Comparison of ENCODE assay signal across 21 cellular contexts in genomic region chr1:202047977-202048376, GRCh38. TPM values are rescaled to one million over a fixed set of nuclear protein-coding genes. Genes with fewer than 3 reads are reported as not detected.
A peak's percentile ranks its signal among the peaks of the same experiment; 100 is the strongest.
DNase-seq lines count a peak whose midpoint lies in the region; ATAC-seq, FAIRE-seq and TF ChIP-seq lines count a peak whose summit lies in the region.
"Had no signal": no experiment of that assay in that cellular context is flagged by ENCODE, and none has a peak within 500 bp of the region (broad histone marks: within the 10 kb centered on the region; RNA-seq: fewer than 3 reads in every experiment).

No MANE protein-coding gene starts in this region.

- H3K4me3 Mint-ChIP-seq in Calu3 (ENCODE audit: low read depth, unreplicated experiment) = no peak overlapping the region
- H3K4me3 Mint-ChIP-seq: WTC11 had no signal

- intact Hi-C loops in Calu3 (cut with micrococcal nuclease; ENCODE audit: unreplicated experiment) = loop anchor here (1.0 to 2.0 kb wide), 4 partner anchors 9 to 59 kb away; no protein-coding TSS in a partner anchor

- no peak for TF ChIP-seq RAD21 in A549 (conservative IDR thresholded peaks at IDR 0.05 in 1 of 2, IDR thresholded peaks at IDR 0.05 in 1 of 2)

- H3K4me3 ChIP-seq in A549 = no peak overlapping the region
- no peak overlapping the region for H3K4me3 ChIP-seq in mucosa of rectum (ENCODE audit: low read length in 2 of 2)
- H3K4me3 ChIP-seq in HAP-1 = no peak overlapping the region
- H3K4me3 ChIP-seq: SJCRH30, testis, vagina had no signal

- peaks cover 4% of the 10 kb centered on the region for H3K9me3 Mint-ChIP-seq in Calu3 (ENCODE audit: low read depth, unreplicated experiment)

- FAIRE-seq in A549 (lab: Jason Lieb, UNC) = no peak
- FAIRE-seq: D721Med, kidney had no signal

- CTCF ChIA-PET in A549 (lab: Yijun Ruan, JAX) (interaction anchor here (1.1 to 1.6 kb wide), 4 partner anchors 8 to 86 kb away, joined by 3 to 4 read pairs (median 3); no protein-coding TSS in a partner anchor), Calu3 (lab: Charles Lee) (interaction anchor here (0.7 to 2.4 kb wide), 6 partner anchors 9 to 58 kb away, joined by 3 to 28 read pairs (median 10); no protein-coding TSS in a partner anchor)

- no peak for TF ChIP-seq EP300 in A549 (IDR thresholded peaks at IDR 0.05)

- peaks cover 27% of the 10 kb centered on the region for H3K36me3 Mint-ChIP-seq in Calu3 (ENCODE audit: insufficient read depth, unreplicated experiment)
- H3K36me3 Mint-ChIP-seq: WTC11 had no signal

- DNase-seq in A549 (ENCODE audit: low read depth in 1 of 2, low spot score in 1 of 2) (no peak), Calu3 (no peak), HAP-1 (ENCODE audit: low spot score in 2 of 2) (no peak)
- DNase-seq in stimulated activated CD4-positive, alpha-beta T cell treated with anti-CD3 and anti-CD28 coated beads, Interleukin-4, amount 100 ng/mL, for 1 hour = no peak
- DNase-seq: activated naive CD4-positive, alpha-beta T cell treated with Interleukin-2 at 50 U/mL for 16 hours; GOT3; kidney; NCI-H1092 treated with DMSO at 0.1 percent for 48 hours; NCI-H524; SJCRH30; stimulated activated CD4-positive, alpha-beta T cell treated with anti-CD3 and anti-CD28 coated beads, Interleukin-15, amount 100 ng/mL, for 24 hours; stimulated activated naive CD4-positive, alpha-beta T cell treated with Interleukin-2 at 50 U/mL for 16 hours; T1000; testis had no signal

- peaks cover 70% of the 10 kb centered on the region for H3K4me1 ChIP-seq in A549
- peaks cover 43 to 57% of the 10 kb centered on the region in 2 donors for H3K4me1 ChIP-seq in mucosa of rectum (ENCODE audit: control insufficient read depth in 2 of 2, insufficient read depth in 2 of 2, low read length in 2 of 2)
- no peaks in the 10 kb centered on the region for H3K4me1 ChIP-seq in HAP-1
- H3K4me1 ChIP-seq: SJCRH30, testis, vagina had no signal

- in situ Hi-C loops in HAP-1 (cut with MboI; ENCODE audit: low sequenced_read_pairs) = no loop called here

- H3K27ac Mint-ChIP-seq in Calu3 (ENCODE audit: unreplicated experiment) = peak overlapping the region; percentile 99
- H3K27ac Mint-ChIP-seq: WTC11 had no signal

- peaks cover 66% of the 10 kb centered on the region for H3K4me1 Mint-ChIP-seq in Calu3 (ENCODE audit: low read depth, unreplicated experiment)
- H3K4me1 Mint-ChIP-seq: WTC11 had no signal

- H3K27me3 Mint-ChIP-seq in Calu3 (ENCODE audit: unreplicated experiment) = no peaks in the 10 kb centered on the region

- H3K9ac ChIP-seq in mucosa of rectum (ENCODE audit: low read depth in 1 of 2, low read length in 2 of 2) = peak overlapping the region in 1 of 2 donors; percentile 68

- H3K9me3 ChIP-seq in A549 (no peaks in the 10 kb centered on the region), mucosa of rectum (ENCODE audit: control insufficient read depth in 2 of 2, low read length in 2 of 2) (no peaks in the 10 kb centered on the region), HAP-1 (no peaks in the 10 kb centered on the region)
- H3K9me3 ChIP-seq: testis, vagina had no signal

- WGBS in A549 (ENCODE audit: missing lambda C conversion rate) = 78% methylated on average over 4 of the region's 4 CpGs

- TF ChIP-seq POLR2A in A549 (IDR thresholded peaks at IDR 0.05; ENCODE audit: low read length) = no peak

- ATAC-seq in A549 (peak in 1 of 2 experiments; percentile 1; a peak in 1 of 6 replicates), GM21737 (IDR thresholded peaks at IDR 0.05; ENCODE audit: unreplicated experiment) (no peak), GM18520 (IDR thresholded peaks at IDR 0.05; ENCODE audit: unreplicated experiment) (no peak)
- ATAC-seq: WTC11 had no signal

- POLR2A ChIA-PET in A549 (lab: Yijun Ruan, JAX) = interaction anchor here (2.1 to 3.9 kb wide), 2 partner anchors 13 to 37 kb away, joined by 11 to 36 read pairs; partner anchors contain the start of gene ELF3

- H3K36me3 ChIP-seq in mucosa of rectum (ENCODE audit: control insufficient read depth in 2 of 2, insufficient read depth in 2 of 2, low read length in 2 of 2) = no peaks in the 10 kb centered on the region
- H3K36me3 ChIP-seq in HAP-1 (replicated peaks) = no peaks in the 10 kb centered on the region
- H3K36me3 ChIP-seq: SJCRH30, vagina had no signal

- H3K27me3 ChIP-seq in mucosa of rectum (ENCODE audit: control insufficient read depth in 2 of 2, insufficient read depth in 2 of 2, low read length in 2 of 2) = no peaks in the 10 kb centered on the region
- peaks cover 3% of the 10 kb centered on the region; the same call in 1 of the 2 replicates for H3K27me3 ChIP-seq in HAP-1 (ENCODE audit: low read depth)
- H3K27me3 ChIP-seq: testis, vagina had no signal

- no peak for TF ChIP-seq CTCF in A549 (IDR thresholded peaks at IDR 0.05)
- no peak for TF ChIP-seq CTCF in Calu3 (IDR thresholded peaks at IDR 0.05; ENCODE audit: unreplicated experiment)
- no peak for TF ChIP-seq CTCF in VCaP (conservative IDR thresholded peaks at IDR 0.05)

- H3K4me2 ChIP-seq in A549 = peak overlapping the region; percentile 55

- H3K27ac ChIP-seq in A549 (peak overlapping the region; percentile 85 to 97), VCaP (peak overlapping the region; percentile 83; the same call in 1 of the 2 replicates), mucosa of rectum (ENCODE audit: low read depth in 2 of 2, low read length in 2 of 2) (peak overlapping the region; percentile 97)
- H3K27ac ChIP-seq: SJCRH30, testis had no signal

- BruUV-seq in Calu3 (replicated peaks; lab: Mats Ljungman, UMichigan) = no TSS peak

TF ChIP-seq in A549, 52 proteins besides CTCF, POLR2A, EP300 and RAD21:
- TF ChIP-seq JUN (IDR thresholded peaks at IDR 0.05) = no peak
- no peak for TF ChIP-seq TP53 (CRISPR knock-in tag; IDR thresholded peaks at IDR 0.05)
- TF ChIP-seq MAX (IDR thresholded peaks at IDR 0.05) = no peak
- no peak for TF ChIP-seq ESRRA (IDR thresholded peaks at IDR 0.05; ENCODE audit: borderline replicate concordance, low read length)
- TF ChIP-seq ZSCAN20 (CRISPR knock-in tag; IDR thresholded peaks at IDR 0.05) = 0 out of 2 replicates have a peak, but pooled peaks have one; percentile 16

RNA-seq across cellular contexts. Expression of gene ELF3, which starts 37.6 kb away (rescaled TPM):
- polyA plus RNA-seq in A549 (2011; rRNA removed) (334 and 365 TPM in 2 replicates), A549 (2017; fragmentation: RNase III; extraction: RNeasy Plus Mini Kit Qiagen cat#74134 plus additional on column Dnase treatment) (138 to 180 TPM (median 179 TPM) in 3 replicates)
- polyA plus RNA-seq in A549 (2012; cell fraction: cytosol; rRNA removed) = 197 and 257 TPM in 2 replicates
- 1,053 and 1,132 TPM in 2 replicates for polyA plus RNA-seq in A549 (2012; cell fraction: nucleus; rRNA removed)
- polyA minus RNA-seq in A549 (2011; rRNA and poly(A)+ RNA removed) = 661 and 758 TPM in 2 replicates
- total RNA-seq in Calu3 (2022) = 830 and 907 TPM in 2 replicates
